In the genomic region with DNA sequence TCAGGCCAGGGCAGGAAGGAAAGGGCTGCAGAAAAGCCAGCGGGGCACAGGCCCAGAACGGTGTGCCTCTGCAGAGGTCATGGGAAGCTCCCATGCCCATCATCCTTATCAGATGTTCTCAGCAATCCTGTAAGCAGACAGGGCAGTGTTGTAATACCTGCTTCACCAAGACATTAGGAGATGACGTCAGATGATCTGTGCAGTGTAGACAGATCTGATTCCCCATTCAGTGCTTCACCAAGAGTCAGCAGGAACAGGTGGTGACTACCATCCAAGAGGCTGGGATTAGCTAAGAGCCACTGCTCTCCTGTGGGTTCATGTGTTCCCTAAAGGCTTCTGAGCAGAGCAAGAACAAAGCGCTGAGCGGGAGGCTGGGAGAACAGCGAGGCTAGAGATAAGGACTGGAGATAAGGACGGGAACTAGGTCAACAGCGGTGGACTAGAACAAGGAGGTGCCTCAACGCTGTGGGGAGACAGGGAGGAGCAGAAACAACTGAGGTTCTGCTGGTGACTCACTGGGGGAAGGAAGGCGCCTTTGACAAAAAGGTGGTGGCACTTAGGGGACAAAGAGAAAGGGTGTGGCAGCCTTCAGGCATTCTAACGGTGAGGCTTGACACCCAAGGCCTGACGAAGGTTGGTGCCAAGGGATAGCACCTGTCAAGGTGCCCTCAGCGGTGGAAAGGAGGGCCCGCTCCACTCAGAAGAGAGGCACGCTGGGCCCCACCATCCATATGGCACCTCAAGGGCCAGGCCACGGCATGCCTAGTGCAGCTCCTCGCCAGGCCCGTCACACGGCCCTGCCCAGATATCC, we compare ENCODE assay signal across 1 cellular context.
A peak's percentile ranks its signal among the peaks of the same experiment; 100 is the strongest.
TF ChIP-seq lines count a peak whose summit lies in the region.

No MANE protein-coding gene starts in this region.

TF ChIP-seq in liver, 16 proteins besides CTCF, POLR2A, EP300 and RAD21 (continued from another document):
- TF ChIP-seq, protein P1, sequence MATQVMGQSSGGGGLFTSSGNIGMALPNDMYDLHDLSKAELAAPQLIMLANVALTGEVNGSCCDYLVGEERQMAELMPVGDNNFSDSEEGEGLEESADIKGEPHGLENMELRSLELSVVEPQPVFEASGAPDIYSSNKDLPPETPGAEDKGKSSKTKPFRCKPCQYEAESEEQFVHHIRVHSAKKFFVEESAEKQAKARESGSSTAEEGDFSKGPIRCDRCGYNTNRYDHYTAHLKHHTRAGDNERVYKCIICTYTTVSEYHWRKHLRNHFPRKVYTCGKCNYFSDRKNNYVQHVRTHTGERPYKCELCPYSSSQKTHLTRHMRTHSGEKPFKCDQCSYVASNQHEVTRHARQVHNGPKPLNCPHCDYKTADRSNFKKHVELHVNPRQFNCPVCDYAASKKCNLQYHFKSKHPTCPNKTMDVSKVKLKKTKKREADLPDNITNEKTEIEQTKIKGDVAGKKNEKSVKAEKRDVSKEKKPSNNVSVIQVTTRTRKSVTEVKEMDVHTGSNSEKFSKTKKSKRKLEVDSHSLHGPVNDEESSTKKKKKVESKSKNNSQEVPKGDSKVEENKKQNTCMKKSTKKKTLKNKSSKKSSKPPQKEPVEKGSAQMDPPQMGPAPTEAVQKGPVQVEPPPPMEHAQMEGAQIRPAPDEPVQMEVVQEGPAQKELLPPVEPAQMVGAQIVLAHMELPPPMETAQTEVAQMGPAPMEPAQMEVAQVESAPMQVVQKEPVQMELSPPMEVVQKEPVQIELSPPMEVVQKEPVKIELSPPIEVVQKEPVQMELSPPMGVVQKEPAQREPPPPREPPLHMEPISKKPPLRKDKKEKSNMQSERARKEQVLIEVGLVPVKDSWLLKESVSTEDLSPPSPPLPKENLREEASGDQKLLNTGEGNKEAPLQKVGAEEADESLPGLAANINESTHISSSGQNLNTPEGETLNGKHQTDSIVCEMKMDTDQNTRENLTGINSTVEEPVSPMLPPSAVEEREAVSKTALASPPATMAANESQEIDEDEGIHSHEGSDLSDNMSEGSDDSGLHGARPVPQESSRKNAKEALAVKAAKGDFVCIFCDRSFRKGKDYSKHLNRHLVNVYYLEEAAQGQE (IDR thresholded peaks at IDR 0.05), result peak; percentile 44
- TF ChIP-seq TAF1 (conservative IDR thresholded peaks at IDR 0.05) (no peak), HNF4A (conservative IDR thresholded peaks at IDR 0.05) (peak; percentile 53 to 74), RXRA (IDR thresholded peaks at IDR 0.05) (peak; percentile 80 to 93), FOXA2 (IDR thresholded peaks at IDR 0.05) (peak; percentile 40), NR2F2 (IDR thresholded peaks at IDR 0.05) (no peak)
